ENCODE assay signal across 9 cellular contexts in genomic region chr17:45073414-45074070, GRCh38. TPM values are rescaled to one million over a fixed set of nuclear protein-coding genes. Genes with fewer than 3 reads are reported as not detected.
DNase-seq lines count a peak whose midpoint lies in the region; ATAC-seq and TF ChIP-seq lines count a peak whose summit lies in the region.
"Had no signal": no experiment of that assay in that cellular context is flagged by ENCODE, and none has a peak within 500 bp of the region (broad histone marks: within the 10 kb centered on the region; RNA-seq: fewer than 3 reads in every experiment).

No MANE protein-coding gene starts in this region.

- H2AFZ ChIP-seq in PC-3 (ENCODE audit: low read length) = no peak overlapping the region

- H3K79me2 ChIP-seq in PC-3 (ENCODE audit: low read length) = peaks cover 92% of the 10 kb centered on the region

- peaks cover 0 to 3% (median 0%) of the 10 kb centered on the region in 7 donors for H3K9me3 Mint-ChIP-seq in CD14-positive monocyte
- H3K9me3 Mint-ChIP-seq in neural crest cell = no peaks in the 10 kb centered on the region

- H3K4me1 ChIP-seq in PC-3 (ENCODE audit: insufficient read depth, low read length) = peaks cover 10% of the 10 kb centered on the region

- intact Hi-C loops in CD14-positive monocyte (cut with micrococcal nuclease) = no loop called here
- intact Hi-C loops in dorsolateral prefrontal cortex (cut with DNase I) = no loop called here
- intact Hi-C loops in PC-3 (cut with micrococcal nuclease) = no loop called here

- H3K4me3 Mint-ChIP-seq in CD14-positive monocyte (no peak overlapping the region), neural crest cell (no peak overlapping the region)

- peaks cover 0 to 4% (median 0%) of the 10 kb centered on the region in 3 donors for H3K27me3 Mint-ChIP-seq in CD14-positive monocyte (ENCODE audit: low read depth in 3 of 3)
- no peaks in the 10 kb centered on the region for H3K27me3 Mint-ChIP-seq in neural crest cell (ENCODE audit: low read depth)

- no peaks in the 10 kb centered on the region for H3K9me3 ChIP-seq in PC-3 (ENCODE audit: low read length)

- H3K27me3 ChIP-seq in dorsolateral prefrontal cortex (no peaks in the 10 kb centered on the region), PC-3 (ENCODE audit: low read length) (no peaks in the 10 kb centered on the region)

- H3K4me3 ChIP-seq in dorsolateral prefrontal cortex (no peak overlapping the region), PC-3 (ENCODE audit: low read length) (no peak overlapping the region)

- no peak overlapping the region for H3K4me2 ChIP-seq in PC-3 (ENCODE audit: low read length)

- CTCF ChIA-PET in PC-3 (lab: Charles Lee) = no interaction called here

- no peak; the same call in 1 of the 2 replicates for ATAC-seq in PC-3
- no peak for ATAC-seq in GM19463 (IDR thresholded peaks at IDR 0.05; ENCODE audit: unreplicated experiment)

- H3K27ac Mint-ChIP-seq in CD14-positive monocyte (peak overlapping the region in 5 of 7 donors; percentile 33 to 77 (median 55)), neural crest cell (ENCODE audit: unreplicated experiment) (peak overlapping the region; percentile 85)

- H3K36me3 Mint-ChIP-seq in CD14-positive monocyte (peaks cover 29 to 51% of the 10 kb centered on the region in 2 donors), neural crest cell (ENCODE audit: low read depth) (peaks cover 9% of the 10 kb centered on the region)

- POLR2A ChIA-PET in PC-3 (lab: Charles Lee; ENCODE audit: unreplicated experiment) = no interaction called here

- H3K4me1 Mint-ChIP-seq in CD14-positive monocyte (peaks cover 55% of the 10 kb centered on the region), neural crest cell (peaks cover 4% of the 10 kb centered on the region)

- no peak overlapping the region for H3K9ac ChIP-seq in PC-3 (ENCODE audit: low read length)

- TF ChIP-seq CTCF in CD14-positive monocyte (IDR thresholded peaks at IDR 0.05) = no peak
- no peak for TF ChIP-seq CTCF in dorsolateral prefrontal cortex (IDR thresholded peaks at IDR 0.05 in 54 of 56, conservative IDR thresholded peaks at IDR 0.05 in 2 of 56; ENCODE audit: low read depth in 1 of 56, partially characterized antibody in 56 of 56)
- no peak for TF ChIP-seq CTCF in neural crest cell (conservative IDR thresholded peaks at IDR 0.05)
- TF ChIP-seq CTCF in PC-3 (conservative IDR thresholded peaks at IDR 0.05; ENCODE audit: low read depth, low read length) = no peak

- peaks cover 25% of the 10 kb centered on the region; the same call in 1 of the 2 replicates for H4K20me1 ChIP-seq in PC-3 (ENCODE audit: low read length)

- no TSS peak for BruUV-seq in PC-3 (replicated peaks; lab: Mats Ljungman, UMichigan)

- H3K27ac ChIP-seq in dorsolateral prefrontal cortex (peak overlapping the region in 52 of 59 donors; percentile 6 to 82 (median 50)), PC-3 (ENCODE audit: low read length) (no peak overlapping the region)

- H3K9me2 ChIP-seq in PC-3 (replicated peaks; ENCODE audit: low read length) = no peaks in the 10 kb centered on the region

- peaks cover 45% of the 10 kb centered on the region for H3K36me3 ChIP-seq in PC-3 (ENCODE audit: low read depth, low read length)

- H3F3A ChIP-seq in PC-3 (ENCODE audit: low read length, unreplicated experiment) = peaks cover 5% of the 10 kb centered on the region

- DNase-seq in CD14-positive monocyte (ENCODE audit: low spot score) = no peak
- peak; percentile 97 for DNase-seq in NCI-H446 treated with DMSO at 0.1 percent for 48 hours (lab: John Stamatoyannopoulos, UW)
- DNase-seq in dorsolateral prefrontal cortex = peak in 2 of 10 donors; percentile 25 to 27
- no peak for DNase-seq in neural crest cell (ENCODE audit: low read depth, low spot score)
- DNase-seq in PC-3 = no peak
- DNase-seq in stimulated activated CD4-positive, alpha-beta T cell treated with anti-CD3 and anti-CD28 coated beads, Interleukin-15, amount 100 ng/mL, for 24 hours = no peak
- no peak for DNase-seq in HuH-7.5 (ENCODE audit: low spot score)
- DNase-seq: amniotic stem cell had no signal

RNA-seq across cellular contexts. Expression of gene NMT1, which starts 12.4 kb away (rescaled TPM):
- polyA plus RNA-seq in CD14-positive monocyte = 10 to 100 TPM; 45.1 to 50.2 TPM
- total RNA-seq in dorsolateral prefrontal cortex (100 to 1,000 TPM; 111 to 220 (median 159) TPM), neural crest cell (116 and 118 TPM in 2 replicates), PC-3 (2014; rRNA removed) (99.2 and 117 TPM in 2 replicates)

RNA-seq across cellular contexts. Expression of gene DCAKD, which starts 22.1 kb away (rescaled TPM):
- polyA plus RNA-seq in CD14-positive monocyte = 1 to 10 TPM; 6.6 to 8.7 TPM
- total RNA-seq in dorsolateral prefrontal cortex (10 to 100 TPM; 46.2 to 97.6 (median 62.3) TPM), neural crest cell (89.6 and 91.8 TPM in 2 replicates), PC-3 (2014; rRNA removed) (56.2 and 59.5 TPM in 2 replicates)

RNA-seq across cellular contexts. Expression of gene PLCD3, which starts 58.8 kb away (rescaled TPM):
- 1 to 10 TPM in 1 of 2 donors, under 1 TPM in 1; 0.97 to 2.5 TPM for polyA plus RNA-seq in CD14-positive monocyte
- 100 to 1,000 TPM in 42 of 120 experiments, 10 to 100 TPM in 78; 51.7 to 195 (median 91.1) TPM for total RNA-seq in dorsolateral prefrontal cortex
- 34.2 and 36.5 TPM in 2 replicates for total RNA-seq in neural crest cell
- total RNA-seq in PC-3 (2014; rRNA removed) = 35.1 and 55.3 TPM in 2 replicates
